In genomic region chr12:20314325-20314724, GRCh38 we compare ENCODE assay signal across 16 cellular contexts. TPM values are rescaled to one million over a fixed set of nuclear protein-coding genes. Genes with fewer than 3 reads are reported as not detected.
DNase-seq lines count a peak whose midpoint lies in the region; ATAC-seq, FAIRE-seq and TF ChIP-seq lines count a peak whose summit lies in the region.
"Had no signal": no experiment of that assay in that cellular context is flagged by ENCODE, and none has a peak within 500 bp of the region (broad histone marks: within the 10 kb centered on the region; RNA-seq: fewer than 3 reads in every experiment).

No MANE protein-coding gene starts in this region.

- no peak overlapping the region for H3K27ac ChIP-seq in body of pancreas
- H3K27ac ChIP-seq in heart right ventricle: peak overlapping the region in 2 of 10 donors; percentile 11 to 39
- H3K27ac ChIP-seq: prostate gland had no signal

- WGBS in body of pancreas, 2 donors: 80 to 83% methylated on average over 2 of the region's 2 CpGs
- 52 to 66% methylated on average over 2 of the region's 2 CpGs for WGBS in heart right ventricle, 2 donors

- TF ChIP-seq CTCF in body of pancreas (IDR thresholded peaks at IDR 0.05) (no peak), heart right ventricle (IDR thresholded peaks at IDR 0.05) (no peak)

- no peaks in the 10 kb centered on the region for H3K4me1 ChIP-seq in body of pancreas
- H3K4me1 ChIP-seq in heart right ventricle: peaks cover 0 to 16% (median 8%) of the 10 kb centered on the region in 9 donors
- H3K4me1 ChIP-seq: prostate gland had no signal

- intact Hi-C loops in body of pancreas (cut with DNase I): no loop called here
- intact Hi-C loops in heart right ventricle (cut with DNase I): loop anchor here in 1 of 10 donors (5.0 kb wide), 1 partner anchor 42 kb away; no protein-coding TSS in a partner anchor

- no peaks in the 10 kb centered on the region for H3K9me3 ChIP-seq in body of pancreas
- peaks cover 0 to 6% (median 0%) of the 10 kb centered on the region in 11 donors for H3K9me3 ChIP-seq in heart right ventricle
- H3K9me3 ChIP-seq: prostate gland had no signal

- H3K4me3 ChIP-seq in body of pancreas (no peak overlapping the region), heart right ventricle (no peak overlapping the region)
- H3K4me3 ChIP-seq: prostate gland had no signal

- H3K36me3 ChIP-seq in body of pancreas (replicated peaks in 1 of 2; ENCODE audit: insufficient read depth in 1 of 2, low read depth in 2 of 2) (no peaks in the 10 kb centered on the region), heart right ventricle (no peaks in the 10 kb centered on the region)
- H3K36me3 ChIP-seq: prostate gland had no signal

- no peak for FAIRE-seq in GM12892 (lab: Jason Lieb, UNC)

- TF ChIP-seq POLR2A in body of pancreas (IDR thresholded peaks at IDR 0.05) (no peak), GM12892 (IDR thresholded peaks at IDR 0.05; ENCODE audit: low read depth, low read length) (no peak)

- peak; percentile 30 for ATAC-seq in body of pancreas
- peak in 7 of 8 donors; percentile 44 to 77 (median 49) for ATAC-seq in heart right ventricle
- ATAC-seq: activated naive CD4-positive, alpha-beta T cell treated with anti-CD3 and anti-CD28 coated beads, Interleukin-2, amount 50 U/mL, for 72 hours had no signal

- H3K27me3 ChIP-seq in body of pancreas (no peaks in the 10 kb centered on the region), heart right ventricle (no peaks in the 10 kb centered on the region)

- DNase-seq in HS-27A (ENCODE audit: low read depth) (peak; percentile 35), body of pancreas (no peak), heart right ventricle (no peak), stromal cell of bone marrow (ENCODE audit: low read depth) (peak; percentile 86), SKM-1 treated with dmso at 0.1 percent for 144 hours (lab: John Stamatoyannopoulos, UW; ENCODE audit: unreplicated experiment) (no peak), GM12892 (ENCODE audit: insufficient read length) (no peak)
- DNase-seq in activated CD4-positive, alpha-beta T cell treated with anti-CD3 and anti-CD28 coated beads for 4 hours: no peak
- DNase-seq: endodermal cell; Kasumi-1; mammary epithelial cell; NCI-H1436 treated with DMSO at 0.1 percent for 48 hours; NCI-H2171 treated with DMSO at 0.1 percent for 48 hours; stimulated activated naive CD4-positive, alpha-beta T cell; trophoblast cell had no signal

RNA-seq across cellular contexts. Expression of gene PDE3A, which starts 54.0 kb away (rescaled TPM):
- 10 to 100 TPM; 20.5 to 28.3 TPM for total RNA-seq in body of pancreas
- total RNA-seq in heart right ventricle: 100 to 1,000 TPM; 186 to 362 (median 239) TPM
- polyA plus RNA-seq in heart right ventricle: 10 to 100 TPM; 18.8 to 51.1 TPM
- polyA plus RNA-seq in GM12892 (2012; ENCODE audit: missing spikeins): not detected
- total RNA-seq: activated naive CD4-positive, alpha-beta T cell treated with anti-CD3 and anti-CD28 coated beads, Interleukin-2, amount 50 U/mL, for 72 hours had no signal
- polyA plus RNA-seq: mammary epithelial cell had no signal

Comparison
In these comparisons a context has a peak if more than half of its experiments do, and no peak if none do; other contexts are left out.
1. DNase-seq: peak in HS-27A (single experiment) and stromal cell of bone marrow (single experiment); none in body of pancreas (0 of 4), heart right ventricle (0 of 2), SKM-1 treated with dmso at 0.1 percent for 144 hours (single experiment), activated CD4-positive, alpha-beta T cell treated with anti-CD3 and anti-CD28 coated beads for 4 hours (0 of 2) and GM12892 (single experiment).
2. RNA of gene PDE3A, which starts 54.0 kb away (total RNA-seq): 186 to 362 TPM in heart right ventricle; 20.5 to 28.3 TPM in body of pancreas; every median in the first group is over 4 times any median in the second.